Comparison of ENCODE assay signal across 8 cellular contexts in genomic region chr19:34041922-34042521, GRCh38.
DNase-seq lines count a peak whose midpoint lies in the region; ATAC-seq lines count a peak whose summit lies in the region.

No MANE protein-coding gene starts in this region.

- CTCF ChIA-PET in activated naive CD4-positive, alpha-beta T cell treated with anti-CD3 and anti-CD28 coated beads for 36 hours (lab: Charles Lee): interaction anchor here (0.6 to 4.6 kb wide), 21 partner anchors 8 to 305 kb away, joined by 3 to 44 read pairs (median 4); partner anchors contain the start of gene KCTD15

- intact Hi-C loops in activated naive CD4-positive, alpha-beta T cell treated with anti-CD3 and anti-CD28 coated beads for 36 hours (cut with micrococcal nuclease): loop anchor here (1.0 to 5.0 kb wide), 4 partner anchors 54 to 459 kb away; no protein-coding TSS in a partner anchor
- intact Hi-C loops in Right ventricle myocardium superior (cut with DNase I): no loop called here

- no peak overlapping the region for H3K27ac Mint-ChIP-seq in activated naive CD4-positive, alpha-beta T cell treated with anti-CD3 and anti-CD28 coated beads for 36 hours

- H3K4me1 Mint-ChIP-seq in activated naive CD4-positive, alpha-beta T cell treated with anti-CD3 and anti-CD28 coated beads for 36 hours (ENCODE audit: low read depth): peaks cover 2% of the 10 kb centered on the region

- H3K36me3 Mint-ChIP-seq in activated naive CD4-positive, alpha-beta T cell treated with anti-CD3 and anti-CD28 coated beads for 36 hours (ENCODE audit: low read depth): no peaks in the 10 kb centered on the region

- DNase-seq in AML-193 (lab: John Stamatoyannopoulos, UW) (peak; percentile 48 to 52), HCEC 1CT (peak; percentile 51), SK-N-DZ (ENCODE audit: low spot score) (peak; percentile 7), Right ventricle myocardium superior (peak; percentile 77), retina (peak; percentile 61)
- DNase-seq in activated naive CD4-positive, alpha-beta T cell treated with anti-CD3 and anti-CD28 coated beads for 36 hours: peak; percentile 90

- H3K9me3 Mint-ChIP-seq in activated naive CD4-positive, alpha-beta T cell treated with anti-CD3 and anti-CD28 coated beads for 36 hours: no peaks in the 10 kb centered on the region

- H3K4me3 Mint-ChIP-seq in activated naive CD4-positive, alpha-beta T cell treated with anti-CD3 and anti-CD28 coated beads for 36 hours: no peak overlapping the region

- ATAC-seq in Right ventricle myocardium superior (ENCODE audit: poor library complexity): no peak
- ATAC-seq in HG02763 (IDR thresholded peaks at IDR 0.05; ENCODE audit: unreplicated experiment): no peak
- no peak for ATAC-seq in HG03354 (IDR thresholded peaks at IDR 0.05; ENCODE audit: poor library complexity, severe bottlenecking, unreplicated experiment)

- peaks cover 5% of the 10 kb centered on the region for H3K27me3 Mint-ChIP-seq in activated naive CD4-positive, alpha-beta T cell treated with anti-CD3 and anti-CD28 coated beads for 36 hours (ENCODE audit: low read depth)

Comparison
In these comparisons a context has a peak if more than half of its experiments do, and no peak if none do; other contexts are left out.
1. DNase-seq: peak in every context shown above with its lines; median percentile 90 in activated naive CD4-positive, alpha-beta T cell treated with anti-CD3 and anti-CD28 coated beads for 36 hours; 77 in Right ventricle myocardium superior; 61 in retina; 51 in HCEC 1CT; 50 in AML-193; 7 in SK-N-DZ.